Comparison of ENCODE assay signal across 10 cellular contexts in the genomic region with DNA sequence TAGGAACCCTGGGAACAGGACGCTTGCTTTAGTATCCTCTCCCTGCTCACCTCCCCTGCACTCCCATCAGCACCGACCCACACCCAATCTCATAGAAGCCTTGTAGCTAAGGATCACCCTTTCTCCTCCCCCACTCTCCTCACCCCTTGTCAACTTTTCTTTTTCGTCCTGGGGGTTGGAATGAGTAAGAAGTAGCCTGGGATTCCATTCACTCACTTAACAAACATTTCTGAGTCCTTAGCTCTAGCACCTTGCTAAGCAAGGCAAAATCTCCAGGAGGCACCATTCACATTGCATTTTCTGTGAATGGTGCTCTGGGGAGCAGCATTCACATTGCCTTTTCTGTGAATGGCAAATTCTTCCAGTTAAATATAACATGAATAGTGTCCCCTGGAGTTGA. TPM values are rescaled to one million over a fixed set of nuclear protein-coding genes. Genes with fewer than 3 reads are reported as not detected.
DNase-seq lines count a peak whose midpoint lies in the region; ATAC-seq lines count a peak whose summit lies in the region.
"Had no signal": no experiment of that assay in that cellular context is flagged by ENCODE, and none has a peak within 500 bp of the region (broad histone marks: within the 10 kb centered on the region; RNA-seq: fewer than 3 reads in every experiment).

No MANE protein-coding gene starts in this region.

- ATAC-seq in activated T-cell treated with anti-CD3 and anti-CD28 coated beads, Interleukin-2, amount 50 U/mL, for 72 hours (replicated peaks in 1 of 2), result no peak
- ATAC-seq in stimulated activated memory B cell treated with anti-CD40 and anti-IgM and Interleukin-4, amounts not matched to agents 10 μg/mL and 1 μg/mL and 100 μg/mL, for 72 hours, result no peak
- no peak for ATAC-seq in GM18868 (IDR thresholded peaks at IDR 0.05; ENCODE audit: unreplicated experiment)

- POLR2A ChIA-PET in activated CD4-positive, alpha-beta memory T cell treated with anti-CD3 and anti-CD28 coated beads for 36 hours (lab: Charles Lee), result interaction anchor here (1.8 kb wide), 1 partner anchor 11 kb away, joined by 8 read pairs; no protein-coding TSS in a partner anchor

- peaks cover 6 to 8% of the 10 kb centered on the region in 2 donors for H3K36me3 Mint-ChIP-seq in activated T-cell treated with anti-CD3 and anti-CD28 coated beads, Interleukin-2, amount 50 U/mL, for 72 hours (ENCODE audit: insufficient read depth in 2 of 2)
- H3K36me3 Mint-ChIP-seq in activated CD4-positive, alpha-beta memory T cell treated with anti-CD3 and anti-CD28 coated beads for 36 hours, result peaks cover 2% of the 10 kb centered on the region
- H3K36me3 Mint-ChIP-seq in stimulated activated memory B cell treated with anti-CD40 and anti-IgM and Interleukin-4, amounts not matched to agents 10 μg/mL and 1 μg/mL and 100 μg/mL, for 72 hours, result peaks cover 17% of the 10 kb centered on the region

- intact Hi-C loops in activated CD4-positive, alpha-beta memory T cell treated with anti-CD3 and anti-CD28 coated beads for 36 hours (cut with micrococcal nuclease), result loop anchor here (5.0 kb wide), 4 partner anchors 43 to 178 kb away; partner anchors contain the start of genes MIEN1, STARD3 and ZPBP2

- H3K9me3 Mint-ChIP-seq in activated T-cell treated with anti-CD3 and anti-CD28 coated beads, Interleukin-2, amount 50 U/mL, for 72 hours, result no peaks in the 10 kb centered on the region
- H3K9me3 Mint-ChIP-seq in activated CD4-positive, alpha-beta memory T cell treated with anti-CD3 and anti-CD28 coated beads for 36 hours, result no peaks in the 10 kb centered on the region
- no peaks in the 10 kb centered on the region for H3K9me3 Mint-ChIP-seq in stimulated activated memory B cell treated with anti-CD40 and anti-IgM and Interleukin-4, amounts not matched to agents 10 μg/mL and 1 μg/mL and 100 μg/mL, for 72 hours

- DNase-seq in activated T-cell treated with anti-CD3 and anti-CD28 coated beads, Interleukin-2, amount 50 U/mL, for 72 hours, result no peak
- no peak for DNase-seq in activated T-cell treated with anti-CD3 and anti-CD28 coated beads, Interleukin-2, amount 50 U/mL, for 48 hours
- no peak for DNase-seq in activated CD4-positive, alpha-beta memory T cell treated with anti-CD3 and anti-CD28 coated beads for 36 hours
- peak; percentile 90 for DNase-seq in iPS DF 4.7 (ENCODE audit: extremely low read depth, low spot score)
- DNase-seq in COLO829 (ENCODE audit: low spot score), result no peak
- no peak for DNase-seq in central memory CD4-positive, alpha-beta T cell
- DNase-seq: activated CD4-positive, alpha-beta T cell treated with anti-CD3 and anti-CD28 coated beads for 1 hour had no signal

- H3K4me1 Mint-ChIP-seq in activated T-cell treated with anti-CD3 and anti-CD28 coated beads, Interleukin-2, amount 50 U/mL, for 72 hours (ENCODE audit: low read depth), result peaks cover 27% of the 10 kb centered on the region
- peaks cover 18% of the 10 kb centered on the region for H3K4me1 Mint-ChIP-seq in activated CD4-positive, alpha-beta memory T cell treated with anti-CD3 and anti-CD28 coated beads for 36 hours (ENCODE audit: low read depth)
- peaks cover 23% of the 10 kb centered on the region for H3K4me1 Mint-ChIP-seq in stimulated activated memory B cell treated with anti-CD40 and anti-IgM and Interleukin-4, amounts not matched to agents 10 μg/mL and 1 μg/mL and 100 μg/mL, for 72 hours

- peak overlapping the region; percentile 94 to 96 for H3K4me3 Mint-ChIP-seq in activated T-cell treated with anti-CD3 and anti-CD28 coated beads, Interleukin-2, amount 50 U/mL, for 72 hours
- H3K4me3 Mint-ChIP-seq in activated CD4-positive, alpha-beta memory T cell treated with anti-CD3 and anti-CD28 coated beads for 36 hours, result peak overlapping the region; percentile 92
- H3K4me3 Mint-ChIP-seq in stimulated activated memory B cell treated with anti-CD40 and anti-IgM and Interleukin-4, amounts not matched to agents 10 μg/mL and 1 μg/mL and 100 μg/mL, for 72 hours, result peak overlapping the region; percentile 98

- peak overlapping the region; percentile 98 for H3K27ac Mint-ChIP-seq in activated T-cell treated with anti-CD3 and anti-CD28 coated beads, Interleukin-2, amount 50 U/mL, for 72 hours
- H3K27ac Mint-ChIP-seq in activated CD4-positive, alpha-beta memory T cell treated with anti-CD3 and anti-CD28 coated beads for 36 hours, result peak overlapping the region; percentile 84
- peak overlapping the region; percentile 94 for H3K27ac Mint-ChIP-seq in stimulated activated memory B cell treated with anti-CD40 and anti-IgM and Interleukin-4, amounts not matched to agents 10 μg/mL and 1 μg/mL and 100 μg/mL, for 72 hours

- H3K27me3 Mint-ChIP-seq in activated T-cell treated with anti-CD3 and anti-CD28 coated beads, Interleukin-2, amount 50 U/mL, for 72 hours (ENCODE audit: low read depth), result no peaks in the 10 kb centered on the region
- no peaks in the 10 kb centered on the region for H3K27me3 Mint-ChIP-seq in activated CD4-positive, alpha-beta memory T cell treated with anti-CD3 and anti-CD28 coated beads for 36 hours
- H3K27me3 Mint-ChIP-seq in stimulated activated memory B cell treated with anti-CD40 and anti-IgM and Interleukin-4, amounts not matched to agents 10 μg/mL and 1 μg/mL and 100 μg/mL, for 72 hours, result no peaks in the 10 kb centered on the region

- CTCF ChIA-PET in activated CD4-positive, alpha-beta memory T cell treated with anti-CD3 and anti-CD28 coated beads for 36 hours (lab: Charles Lee), result interaction anchor here (0.8 to 3.0 kb wide), 4 partner anchors 12 to 67 kb away, joined by 3 to 12 read pairs (median 10); partner anchors contain the start of gene MIEN1

RNA-seq across cellular contexts. Expression of gene PGAP3, which starts 1.1 kb away (rescaled TPM):
- 10 to 100 TPM in 1 of 2 donors, 1 to 10 TPM in 1; 8.5 to 12.8 TPM for total RNA-seq in activated T-cell treated with anti-CD3 and anti-CD28 coated beads, Interleukin-2, amount 50 U/mL, for 72 hours
- 1 to 10 TPM; 8.3 to 8.6 TPM for total RNA-seq in activated CD4-positive, alpha-beta memory T cell treated with anti-CD3 and anti-CD28 coated beads for 36 hours

RNA-seq across cellular contexts. Expression of gene ERBB2, which starts 10.9 kb away (rescaled TPM):
- 10 to 100 TPM in 1 of 2 donors, 1 to 10 TPM in 1; 8.2 to 12.1 TPM for total RNA-seq in activated T-cell treated with anti-CD3 and anti-CD28 coated beads, Interleukin-2, amount 50 U/mL, for 72 hours
- total RNA-seq in activated CD4-positive, alpha-beta memory T cell treated with anti-CD3 and anti-CD28 coated beads for 36 hours, result 1 to 10 TPM; 5.9 to 6.3 TPM

RNA-seq across cellular contexts. Expression of gene PNMT, which starts 20.7 kb away (rescaled TPM):
- total RNA-seq in activated T-cell treated with anti-CD3 and anti-CD28 coated beads, Interleukin-2, amount 50 U/mL, for 72 hours, result under 1 TPM; 0.41 to 0.67 TPM
- total RNA-seq in activated CD4-positive, alpha-beta memory T cell treated with anti-CD3 and anti-CD28 coated beads for 36 hours, result not detected
- total RNA-seq: Daoy had no signal

RNA-seq across cellular contexts. Expression of gene TCAP, which starts 23.8 kb away (rescaled TPM):
- 1 to 10 TPM; 1.4 to 1.5 TPM for total RNA-seq in activated T-cell treated with anti-CD3 and anti-CD28 coated beads, Interleukin-2, amount 50 U/mL, for 72 hours
- total RNA-seq in activated CD4-positive, alpha-beta memory T cell treated with anti-CD3 and anti-CD28 coated beads for 36 hours, result under 1 TPM; 0.80 to 0.90 TPM
- total RNA-seq: Daoy had no signal

RNA-seq across cellular contexts. Expression of gene MIEN1, which starts 41.4 kb away (rescaled TPM):
- total RNA-seq in activated T-cell treated with anti-CD3 and anti-CD28 coated beads, Interleukin-2, amount 50 U/mL, for 72 hours, result 10 to 100 TPM; 39.4 to 40.1 TPM
- total RNA-seq in activated CD4-positive, alpha-beta memory T cell treated with anti-CD3 and anti-CD28 coated beads for 36 hours, result 10 to 100 TPM; 41.0 to 43.8 TPM
